In genomic region chr20:63738687-63739128, GRCh38 we compare ENCODE assay signal across 8 cellular contexts. TPM values are rescaled to one million over a fixed set of nuclear protein-coding genes. Genes with fewer than 3 reads are reported as not detected.
DNase-seq lines count a peak whose midpoint lies in the region; ATAC-seq and TF ChIP-seq lines count a peak whose summit lies in the region.

No MANE protein-coding gene starts in this region.

- no peak overlapping the region for H3K4me2 ChIP-seq in fibroblast of lung (ENCODE audit: extremely low read depth, insufficient read depth, low read length)
- peak overlapping the region; percentile 77 for H3K4me2 ChIP-seq in osteoblast (ENCODE audit: insufficient read depth, low read length)

- H3K9me3 ChIP-seq in fibroblast of lung (ENCODE audit: control insufficient read depth, insufficient read depth, low read depth, low read length) (no peaks in the 10 kb centered on the region), osteoblast (ENCODE audit: low read depth, low read length) (no peaks in the 10 kb centered on the region)

- H3K4me3 ChIP-seq in fibroblast of lung (replicated peaks in 1 of 4; ENCODE audit: control extremely low read depth in 1 of 4, insufficient read depth in 1 of 4, low read depth in 3 of 4, low read length in 4 of 4) (peak overlapping the region in 1 of 4 experiments; percentile 46), osteoblast (ENCODE audit: insufficient read depth, low read length) (no peak overlapping the region), brain microvascular endothelial cell (ENCODE audit: low read depth, low read length) (no peak overlapping the region)

- H3K27ac ChIP-seq in fibroblast of lung (ENCODE audit: insufficient read depth, low read length): no peak overlapping the region
- H3K27ac ChIP-seq in osteoblast (ENCODE audit: low read depth, low read length): no peak overlapping the region
- H3K27ac ChIP-seq in brain microvascular endothelial cell: no peak overlapping the region

- TF ChIP-seq CTCF in fibroblast of lung (conservative IDR thresholded peaks at IDR 0.05 in 1 of 2, IDR thresholded peaks at IDR 0.05 in 1 of 2; ENCODE audit: low read depth in 1 of 2, low read length in 2 of 2): no peak
- TF ChIP-seq CTCF in osteoblast (IDR thresholded peaks at IDR 0.05; ENCODE audit: extremely low read depth, low read depth, low read length): no peak
- TF ChIP-seq CTCF in brain microvascular endothelial cell (IDR thresholded peaks at IDR 0.05; ENCODE audit: low read depth, low read length, missing control alignments): no peak

- H3K4me1 ChIP-seq in fibroblast of lung (ENCODE audit: control insufficient read depth, extremely low read depth, insufficient read depth, low read length) (peaks cover 8% of the 10 kb centered on the region), osteoblast (ENCODE audit: insufficient read depth, low read length) (peaks cover 9% of the 10 kb centered on the region)

- DNase-seq in NCI-H2227 (lab: John Stamatoyannopoulos, UW; ENCODE audit: unreplicated experiment) (peak; percentile 69), NCI-H2227 treated with DMSO at 0.1 percent for 48 hours (lab: John Stamatoyannopoulos, UW) (no peak), fibroblast of lung (ENCODE audit: low read depth in 2 of 2) (peak; percentile 16 to 28), osteoblast (ENCODE audit: insufficient read length, low spot score, missing footprints) (peak; percentile 92), SIG-M5 (lab: John Stamatoyannopoulos, UW) (no peak), brain microvascular endothelial cell (no peak)
- DNase-seq in activated CD4-positive, alpha-beta T cell treated with anti-CD3 and anti-CD28 coated beads, Interleukin-2, amount 50 U/mL, for 1 hour: peak; percentile 33

- no peak overlapping the region for H2AFZ ChIP-seq in fibroblast of lung (ENCODE audit: low read length)
- no peak overlapping the region for H2AFZ ChIP-seq in osteoblast (ENCODE audit: low read length)

- H4K20me1 ChIP-seq in fibroblast of lung (ENCODE audit: control insufficient read depth, extremely low read depth, insufficient read depth, low read length) (no peaks in the 10 kb centered on the region), osteoblast (ENCODE audit: insufficient read depth, low read length) (peaks cover 19% of the 10 kb centered on the region)

- H3K36me3 ChIP-seq in fibroblast of lung (ENCODE audit: control insufficient read depth, insufficient read depth, low read length) (peaks cover 28% of the 10 kb centered on the region), osteoblast (ENCODE audit: insufficient read depth, low read length) (peaks cover 26% of the 10 kb centered on the region), brain microvascular endothelial cell (replicated peaks) (peaks cover 31% of the 10 kb centered on the region)

- H3K79me2 ChIP-seq in fibroblast of lung (ENCODE audit: control insufficient read depth, insufficient read depth, low read length): peaks cover 4% of the 10 kb centered on the region
- peaks cover 4% of the 10 kb centered on the region for H3K79me2 ChIP-seq in osteoblast (ENCODE audit: insufficient read depth, low read length)

- H3K27me3 ChIP-seq in fibroblast of lung (ENCODE audit: control insufficient read depth, insufficient read depth, low read length): no peaks in the 10 kb centered on the region
- H3K27me3 ChIP-seq in osteoblast (ENCODE audit: insufficient read depth, low read length): no peaks in the 10 kb centered on the region
- H3K27me3 ChIP-seq in brain microvascular endothelial cell (replicated peaks): no peaks in the 10 kb centered on the region

- ATAC-seq in GM18517 (IDR thresholded peaks at IDR 0.05; ENCODE audit: unreplicated experiment): no peak

- in situ Hi-C loops in brain microvascular endothelial cell (cut with HindIII; ENCODE audit: low pct_ligation_motif_present, low sequenced_read_pairs): no loop called here

- H3K9ac ChIP-seq in fibroblast of lung (ENCODE audit: insufficient read depth, low read length): no peak overlapping the region

RNA-seq across cellular contexts. Expression of gene SLC2A4RG, which starts 0.9 kb away (rescaled TPM):
- 18.2 and 30.6 TPM in 2 replicates for total RNA-seq in fibroblast of lung
- 17.5 and 27.1 TPM in 2 replicates for polyA plus RNA-seq in fibroblast of lung
- 57.0 and 93.2 TPM in 2 replicates for polyA plus RNA-seq in fibroblast of lung (2012)
- 17.2 and 17.6 TPM in 2 replicates for polyA minus RNA-seq in fibroblast of lung (ENCODE audit: low replicate concordance)
- total RNA-seq in osteoblast: 27.5 and 29.5 TPM in 2 replicates

RNA-seq across cellular contexts. Expression of gene LIME1, which starts 2.2 kb away (rescaled TPM):
- 1.5 and 3.5 TPM in 2 replicates for total RNA-seq in fibroblast of lung
- 0.68 and 0.90 TPM in 2 replicates for polyA plus RNA-seq in fibroblast of lung
- 2.1 and 2.3 TPM in 2 replicates for polyA plus RNA-seq in fibroblast of lung (2012)
- polyA minus RNA-seq in fibroblast of lung (ENCODE audit: low replicate concordance): 0.41 TPM in 1 of 2 replicates, not detected in the other
- 1.8 and 2.9 TPM in 2 replicates for total RNA-seq in osteoblast

RNA-seq across cellular contexts. Expression of gene ZGPAT, which starts 30.9 kb away (rescaled TPM):
- total RNA-seq in fibroblast of lung (10.7 and 11.0 TPM in 2 replicates), osteoblast (15.6 and 18.8 TPM in 2 replicates)
- polyA plus RNA-seq in fibroblast of lung: 7.6 and 8.7 TPM in 2 replicates
- 13.8 and 19.0 TPM in 2 replicates for polyA plus RNA-seq in fibroblast of lung (2012)
- polyA minus RNA-seq in fibroblast of lung (ENCODE audit: low replicate concordance): 13.9 and 14.4 TPM in 2 replicates

RNA-seq across cellular contexts. Expression of gene ARFRP1, which starts 30.9 kb away (rescaled TPM):
- total RNA-seq in fibroblast of lung (24.7 and 35.0 TPM in 2 replicates), osteoblast (21.7 and 23.0 TPM in 2 replicates)
- 32.2 and 34.6 TPM in 2 replicates for polyA plus RNA-seq in fibroblast of lung
- polyA plus RNA-seq in fibroblast of lung (2012): 36.3 and 40.1 TPM in 2 replicates
- polyA minus RNA-seq in fibroblast of lung (ENCODE audit: low replicate concordance): 10.0 and 12.5 TPM in 2 replicates

RNA-seq across cellular contexts. Expression of gene TNFRSF6B, which starts 42.3 kb away (rescaled TPM):
- 6.7 and 35.2 TPM in 2 replicates for total RNA-seq in fibroblast of lung
- polyA plus RNA-seq in fibroblast of lung: 3.8 and 5.7 TPM in 2 replicates
- 4.9 and 14.5 TPM in 2 replicates for polyA plus RNA-seq in fibroblast of lung (2012)
- polyA minus RNA-seq in fibroblast of lung (ENCODE audit: low replicate concordance): 1.9 and 2.9 TPM in 2 replicates
- total RNA-seq in osteoblast: 2.1 and 2.9 TPM in 2 replicates

Comparison
In these comparisons a context has a peak if more than half of its experiments do, and no peak if none do; other contexts are left out.
1. DNase-seq: peak in NCI-H2227 (single experiment), activated CD4-positive, alpha-beta T cell treated with anti-CD3 and anti-CD28 coated beads, Interleukin-2, amount 50 U/mL, for 1 hour (single experiment), fibroblast of lung (2 of 2) and osteoblast (single experiment); none in NCI-H2227 treated with DMSO at 0.1 percent for 48 hours (single experiment), SIG-M5 (single experiment) and brain microvascular endothelial cell (single experiment).